Comparison of ENCODE assay signal across 1 cellular context in the genomic region with DNA sequence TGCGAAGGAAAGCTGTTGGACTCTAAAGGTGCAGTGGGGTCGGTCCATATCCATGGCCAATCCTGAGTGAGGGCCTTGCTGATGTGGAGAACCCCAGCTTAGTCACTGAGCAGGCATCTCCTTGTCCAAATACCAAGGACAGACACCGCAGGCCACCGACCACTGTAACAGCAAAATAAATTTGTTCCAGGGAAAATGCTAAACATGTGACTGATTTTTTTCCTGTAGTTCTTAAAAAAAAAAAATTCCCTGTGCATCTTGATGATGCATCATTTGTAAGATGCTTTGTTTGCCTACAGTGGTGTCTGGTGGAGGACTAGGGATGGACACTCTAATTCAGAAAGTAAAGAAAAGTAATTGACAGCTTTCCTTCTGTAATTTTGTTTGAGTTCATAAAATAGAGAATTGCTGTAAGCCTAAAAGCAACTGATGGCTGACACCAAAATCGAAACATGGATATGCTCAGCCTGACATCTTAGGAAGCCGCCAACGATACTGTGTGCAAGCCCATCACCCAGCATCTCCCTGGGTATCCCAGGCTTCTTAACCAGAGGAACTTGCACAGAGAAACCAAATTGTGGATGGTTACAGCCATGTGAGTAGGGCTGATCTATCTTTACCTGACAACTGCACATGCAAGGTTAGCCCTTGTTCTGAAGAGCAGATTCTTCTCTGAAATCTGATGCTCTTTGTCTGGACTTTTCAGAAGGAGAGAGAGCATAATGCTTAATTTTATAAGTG.
TF ChIP-seq lines count a peak whose summit lies in the region.

No MANE protein-coding gene starts in this region.

TF ChIP-seq in HepG2, 621 proteins besides CTCF, POLR2A, EP300 and RAD21 (continued from another document):
- TF ChIP-seq NONO (IDR thresholded peaks at IDR 0.05) (no peak), NONO (CRISPR knock-in tag; conservative IDR thresholded peaks at IDR 0.05) (no peak), KMT2B (CRISPR knock-in tag; IDR thresholded peaks at IDR 0.05) (no peak), TEAD3 (CRISPR knock-in tag; optimal IDR thresholded peaks at IDR 0.05; ENCODE audit: borderline replicate concordance) (no peak), RBFOX2 (IDR thresholded peaks at IDR 0.05; ENCODE audit: low read depth, low read length) (no peak), ZFP62 (CRISPR knock-in tag; IDR thresholded peaks at IDR 0.05) (no peak), HNRNPLL (IDR thresholded peaks at IDR 0.05; ENCODE audit: low read depth, low read length, poor library complexity, severe bottlenecking) (no peak), MXD4 (CRISPR knock-in tag; IDR thresholded peaks at IDR 0.05) (no peak), ZNF879 (CRISPR knock-in tag; IDR thresholded peaks at IDR 0.05) (no peak)
- TF ChIP-seq, protein P1, sequence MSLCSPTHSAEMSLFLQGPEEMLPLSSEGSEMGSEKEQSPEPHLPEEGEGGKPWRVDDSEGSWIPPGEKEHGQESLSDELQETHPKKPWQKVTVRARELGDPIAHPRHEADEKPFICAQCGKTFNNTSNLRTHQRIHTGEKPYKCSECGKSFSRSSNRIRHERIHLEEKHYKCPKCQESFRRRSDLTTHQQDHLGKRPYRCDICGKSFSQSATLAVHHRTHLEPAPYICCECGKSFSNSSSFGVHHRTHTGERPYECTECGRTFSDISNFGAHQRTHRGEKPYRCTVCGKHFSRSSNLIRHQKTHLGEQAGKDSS (CRISPR knock-in tag; IDR thresholded peaks at IDR 0.05; ENCODE audit: borderline replicate concordance, low read depth), result no peak
- TF ChIP-seq, protein P2, sequence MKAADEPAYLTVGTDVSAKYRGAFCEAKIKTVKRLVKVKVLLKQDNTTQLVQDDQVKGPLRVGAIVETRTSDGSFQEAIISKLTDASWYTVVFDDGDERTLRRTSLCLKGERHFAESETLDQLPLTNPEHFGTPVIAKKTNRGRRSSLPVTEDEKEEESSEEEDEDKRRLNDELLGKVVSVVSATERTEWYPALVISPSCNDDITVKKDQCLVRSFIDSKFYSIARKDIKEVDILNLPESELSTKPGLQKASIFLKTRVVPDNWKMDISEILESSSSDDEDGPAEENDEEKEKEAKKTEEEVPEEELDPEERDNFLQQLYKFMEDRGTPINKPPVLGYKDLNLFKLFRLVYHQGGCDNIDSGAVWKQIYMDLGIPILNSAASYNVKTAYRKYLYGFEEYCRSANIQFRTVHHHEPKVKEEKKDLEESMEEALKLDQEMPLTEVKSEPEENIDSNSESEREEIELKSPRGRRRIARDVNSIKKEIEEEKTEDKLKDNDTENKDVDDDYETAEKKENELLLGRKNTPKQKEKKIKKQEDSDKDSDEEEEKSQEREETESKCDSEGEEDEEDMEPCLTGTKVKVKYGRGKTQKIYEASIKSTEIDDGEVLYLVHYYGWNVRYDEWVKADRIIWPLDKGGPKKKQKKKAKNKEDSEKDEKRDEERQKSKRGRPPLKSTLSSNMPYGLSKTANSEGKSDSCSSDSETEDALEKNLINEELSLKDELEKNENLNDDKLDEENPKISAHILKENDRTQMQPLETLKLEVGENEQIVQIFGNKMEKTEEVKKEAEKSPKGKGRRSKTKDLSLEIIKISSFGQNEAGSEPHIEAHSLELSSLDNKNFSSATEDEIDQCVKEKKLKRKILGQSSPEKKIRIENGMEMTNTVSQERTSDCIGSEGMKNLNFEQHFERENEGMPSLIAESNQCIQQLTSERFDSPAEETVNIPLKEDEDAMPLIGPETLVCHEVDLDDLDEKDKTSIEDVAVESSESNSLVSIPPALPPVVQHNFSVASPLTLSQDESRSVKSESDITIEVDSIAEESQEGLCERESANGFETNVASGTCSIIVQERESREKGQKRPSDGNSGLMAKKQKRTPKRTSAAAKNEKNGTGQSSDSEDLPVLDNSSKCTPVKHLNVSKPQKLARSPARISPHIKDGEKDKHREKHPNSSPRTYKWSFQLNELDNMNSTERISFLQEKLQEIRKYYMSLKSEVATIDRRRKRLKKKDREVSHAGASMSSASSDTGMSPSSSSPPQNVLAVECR (CRISPR knock-in tag; IDR thresholded peaks at IDR 0.05; ENCODE audit: borderline replicate concordance), result no peak
